Comparison of ENCODE assay signal across 27 cellular contexts in the genomic region with DNA sequence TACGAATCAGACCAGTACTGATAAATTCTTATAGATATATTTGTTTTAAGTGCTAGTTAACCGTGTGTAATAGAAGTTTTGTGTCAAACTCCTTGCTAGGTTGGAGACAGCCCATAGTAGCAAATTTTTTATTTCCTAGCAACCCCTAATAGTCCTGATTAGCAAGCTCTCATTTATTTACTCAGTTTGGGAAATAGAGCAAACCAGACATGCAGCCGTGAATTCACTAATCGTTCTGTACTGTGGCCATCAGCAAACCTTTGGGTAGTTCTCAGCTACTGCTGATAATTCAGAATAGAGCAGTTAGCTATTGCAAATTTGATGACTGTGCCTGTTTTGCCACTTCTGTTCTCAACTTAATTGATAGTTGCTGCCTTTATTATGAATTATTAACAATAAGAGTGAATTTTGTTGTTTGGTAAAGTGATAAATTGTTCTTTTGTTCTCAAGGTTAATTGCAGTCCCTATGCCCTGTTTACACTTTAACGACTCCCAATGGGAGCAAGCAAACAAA.
"Had no signal": no experiment of that assay in that cellular context is flagged by ENCODE, and none has a peak within 500 bp of the region (broad histone marks: within the 10 kb centered on the region; RNA-seq: fewer than 3 reads in every experiment).

No MANE protein-coding gene starts in this region.

- H3K27ac ChIP-seq: stomach, suprapubic skin, testis, thoracic aorta, thyroid gland, tibial artery, tibial nerve, transverse colon, upper lobe of left lung, upper lobe of right lung, uterus, vagina had no signal

- H3K36me3 ChIP-seq: stomach, suprapubic skin, thoracic aorta, thyroid gland, tibial artery, tibial nerve, transverse colon, upper lobe of left lung, upper lobe of right lung, uterus, vagina had no signal

- H3K9me3 ChIP-seq: suprapubic skin, testis, thoracic aorta, thyroid gland, transverse colon, upper lobe of right lung, uterus, vagina had no signal

- FAIRE-seq: urothelium cell line had no signal

- ATAC-seq: stimulated activated effector memory CD8-positive, alpha-beta T cell treated with anti-CD3 and anti-CD28 coated beads, Interleukin-12 subunit alpha, Interleukin-12 subunit beta, amount 100 ng/mL, for 72 hours; stimulated activated memory B cell treated with anti-CD40 and anti-IgM and Interleukin-4, amounts not matched to agents 10 μg/mL and 1 μg/mL and 100 μg/mL, for 72 hours; stimulated activated naive B cell treated with anti-CD40 and anti-IgM and Interleukin-4, amounts not matched to agents 10 μg/mL and 1 μg/mL and 100 μg/mL, for 72 hours; stimulated activated naive CD8-positive, alpha-beta T cell treated with anti-CD3 and anti-CD28 coated beads, Interleukin-15, amount 100 ng/mL, for 72 hours; stimulated activated naive CD8-positive, alpha-beta T cell treated with anti-CD3 and anti-CD28 coated beads, Interleukin-15, Interleukin-2, amounts not matched to agents 100 U/mL and 50 U/mL, for 24 hours; upper lobe of right lung had no signal

- H3K4me1 ChIP-seq: stomach, suprapubic skin, testis, thyroid gland, tibial artery, tibial nerve, transverse colon, upper lobe of left lung, upper lobe of right lung, uterus, vagina had no signal

- H3K27me3 ChIP-seq: stomach, suprapubic skin, testis, thyroid gland, tibial artery, tibial nerve, transverse colon, upper lobe of left lung, upper lobe of right lung, uterus, vagina had no signal

- H3K4me3 ChIP-seq: stomach, suprapubic skin, testis, thoracic aorta, thyroid gland, tibial artery, tibial nerve, transverse colon, upper lobe of left lung, upper lobe of right lung, uterus, vagina had no signal

- DNase-seq: stimulated activated CD4-positive, alpha-beta T cell treated with anti-CD3 and anti-CD28 coated beads, Interleukin-2, amount 100 ng/mL, for 48 hours; stimulated activated CD4-positive, alpha-beta T cell treated with anti-CD3 and anti-CD28 coated beads, Interleukin-4, amount 100 ng/mL, for 1 hour; stimulated activated CD4-positive, alpha-beta T cell treated with anti-CD3 and anti-CD28 coated beads, Interleukin-4, amount 100 ng/mL, for 24 hours; stimulated activated CD4-positive, alpha-beta T cell treated with anti-CD3 and anti-CD28 coated beads, Interleukin-4, amount 100 ng/mL, for 4 hours; stimulated activated CD8-positive, alpha-beta memory T cell treated with anti-CD3 and anti-CD28 coated beads, Interleukin-4, amount 100 ng/mL, for 48 hours; stimulated activated naive B cell treated with anti-CD40 and anti-IgM and Interleukin-4, amounts not matched to agents 10 μg/mL and 1 μg/mL and 100 μg/mL, for 72 hours; stimulated activated naive CD4-positive, alpha-beta T cell; stimulated activated naive CD4-positive, alpha-beta T cell treated with Interleukin-2 at 50 U/mL for 16 hours; stimulated activated naive CD8-positive, alpha-beta T cell treated with anti-CD3 and anti-CD28 coated beads, Interleukin-15, amount 100 ng/mL, for 72 hours; stimulated activated naive CD8-positive, alpha-beta T cell treated with anti-CD3 and anti-CD28 coated beads, Interleukin-15, Interleukin-2, amounts not matched to agents 100 U/mL and 50 U/mL, for 24 hours; stomach; substantia nigra; testis; thyroid gland; tibial artery; transverse colon; trophoblast cell; upper lobe of left lung; upper lobe of right lung; uterus had no signal
